ENCODE assay signal across 21 cellular contexts in the genomic region with DNA sequence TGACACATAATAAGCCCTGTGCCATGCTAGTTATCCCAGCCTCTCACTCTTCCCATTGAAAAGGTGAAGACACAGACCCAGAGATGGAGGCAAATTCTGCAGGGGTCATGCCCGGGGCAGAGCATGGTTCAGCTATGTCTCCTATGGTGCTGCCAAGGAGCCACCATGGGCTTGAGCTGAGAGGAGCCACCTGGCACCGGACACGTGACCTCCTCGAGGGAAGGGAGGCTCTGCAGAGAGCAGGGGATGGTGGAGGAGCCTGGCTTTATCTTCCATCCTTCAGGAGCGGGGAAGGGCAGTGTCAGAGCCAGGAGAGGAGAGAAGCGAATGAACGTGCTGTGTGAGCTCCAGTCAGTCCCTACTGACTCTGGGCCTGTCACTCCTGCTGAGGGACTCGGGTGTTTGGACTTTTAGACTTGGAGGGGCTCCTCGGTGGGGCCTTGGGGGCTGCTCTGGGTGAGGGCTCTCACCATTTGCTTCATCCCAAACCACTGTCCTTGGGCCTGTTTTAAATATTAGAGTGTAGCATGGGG. TPM values are rescaled to one million over a fixed set of nuclear protein-coding genes. Genes with fewer than 3 reads are reported as not detected.
DNase-seq lines count a peak whose midpoint lies in the region; ATAC-seq, FAIRE-seq and TF ChIP-seq lines count a peak whose summit lies in the region.
"Had no signal": no experiment of that assay in that cellular context is flagged by ENCODE, and none has a peak within 500 bp of the region (broad histone marks: within the 10 kb centered on the region; RNA-seq: fewer than 3 reads in every experiment).

No MANE protein-coding gene starts in this region.

- H3K27ac ChIP-seq in BLaER1 treated with 17β-estradiol and CSF1 and Interleukin-3, amounts not matched to agents 10 nM and 100 nM: no peak overlapping the region
- peak overlapping the region; percentile 81 to 83 for H3K27ac ChIP-seq in right atrium auricular region
- peak overlapping the region in 3 of 5 donors; percentile 11 to 73 (median 40) for H3K27ac ChIP-seq in stomach
- H3K27ac ChIP-seq: SJSA1, WERI-Rb-1 had no signal

- no peak for FAIRE-seq in D721Med (lab: Jason Lieb, UNC)
- FAIRE-seq: GM18507, islet of Langerhans had no signal

- ATAC-seq in GM18520 (IDR thresholded peaks at IDR 0.05; ENCODE audit: unreplicated experiment): no peak

- peak overlapping the region; percentile 80 to 97 (median 89) for H3K4me2 ChIP-seq in BLaER1 treated with 17β-estradiol and CSF1 and Interleukin-3, amounts not matched to agents 10 nM and 100 nM
- H3K4me2 ChIP-seq: smooth muscle cell had no signal

- no peak overlapping the region for H3K4me3 ChIP-seq in BLaER1 treated with 17β-estradiol and CSF1 and Interleukin-3, amounts not matched to agents 10 nM and 100 nM
- H3K4me3 ChIP-seq in right atrium auricular region (no peak overlapping the region), stomach (no peak overlapping the region)
- H3K4me3 ChIP-seq: SJSA1, smooth muscle cell had no signal

- TF ChIP-seq POLR2A in stomach (IDR thresholded peaks at IDR 0.05): no peak

- intact Hi-C loops in stomach (cut with DNase I; ENCODE audit: low total_unique reads): no loop called here

- no peak for TF ChIP-seq EP300 in stomach (IDR thresholded peaks at IDR 0.05)

- H3K9ac ChIP-seq in BLaER1 treated with 17β-estradiol and CSF1 and Interleukin-3, amounts not matched to agents 10 nM and 100 nM: no peak overlapping the region

- DNase-seq in RPMI8226: peak; percentile 54
- DNase-seq in right atrium auricular region (ENCODE audit: low spot score): no peak
- DNase-seq in stomach: no peak
- no peak for DNase-seq in stimulated activated naive CD4-positive, alpha-beta T cell (lab: John Stamatoyannopoulos, UW)
- no peak for DNase-seq in D721Med (ENCODE audit: insufficient read length, low spot score)
- no peak for DNase-seq in AG20443 (ENCODE audit: low spot score)
- DNase-seq: activated CD4-positive, alpha-beta T cell treated with anti-CD3 and anti-CD28 coated beads, Interleukin-2, amount 50 U/mL, for 4 hours; activated gamma-delta T cell; anterior cingulate cortex; GOT3; naive B cell; NCI-H526 treated with DMSO at 0.1 percent for 48 hours; stimulated activated CD4-positive, alpha-beta T cell treated with anti-CD3 and anti-CD28 coated beads, Interleukin-4, amount 100 ng/mL, for 4 hours; T-helper 2 cell; WERI-Rb-1 had no signal

- H3K4me1 ChIP-seq in BLaER1 treated with 17β-estradiol and CSF1 and Interleukin-3, amounts not matched to agents 10 nM and 100 nM: peaks cover 40 to 74% (median 51%) of the 10 kb centered on the region in 10 experiments
- H3K4me1 ChIP-seq in right atrium auricular region (peaks cover 0 to 52% of the 10 kb centered on the region in 2 donors), stomach (peaks cover 12 to 48% (median 32%) of the 10 kb centered on the region in 4 donors)

- H3K27me3 ChIP-seq in BLaER1 treated with 17β-estradiol and CSF1 and Interleukin-3, amounts not matched to agents 10 nM and 100 nM: peaks cover 0 to 13% (median 0%) of the 10 kb centered on the region in 11 experiments; a peak in 4 of 22 replicates
- no peaks in the 10 kb centered on the region for H3K27me3 ChIP-seq in right atrium auricular region
- no peaks in the 10 kb centered on the region for H3K27me3 ChIP-seq in stomach
- H3K27me3 ChIP-seq: SJSA1 had no signal

- H3K36me3 ChIP-seq in BLaER1 treated with 17β-estradiol and CSF1 and Interleukin-3, amounts not matched to agents 10 nM and 100 nM: no peaks in the 10 kb centered on the region
- no peaks in the 10 kb centered on the region for H3K36me3 ChIP-seq in right atrium auricular region
- H3K36me3 ChIP-seq in stomach: no peaks in the 10 kb centered on the region
- H3K36me3 ChIP-seq: SJSA1, WERI-Rb-1 had no signal

- no peaks in the 10 kb centered on the region; a peak in 1 of 22 replicates for H4K20me1 ChIP-seq in BLaER1 treated with 17β-estradiol and CSF1 and Interleukin-3, amounts not matched to agents 10 nM and 100 nM

- no peak for TF ChIP-seq CTCF in right atrium auricular region (IDR thresholded peaks at IDR 0.05)
- TF ChIP-seq CTCF in stomach (IDR thresholded peaks at IDR 0.05): no peak
- TF ChIP-seq CTCF in D721Med (IDR thresholded peaks at IDR 0.05; ENCODE audit: insufficient read depth, missing control alignments): no peak

- 84 to 96% (median 90%) methylated on average over 5 to 9 of the region's 9 CpGs for WGBS in stomach, 5 donors

- no peaks in the 10 kb centered on the region for H3K9me3 ChIP-seq in BLaER1 treated with 17β-estradiol and CSF1 and Interleukin-3, amounts not matched to agents 10 nM and 100 nM (replicated peaks in 1 of 11)
- H3K9me3 ChIP-seq in right atrium auricular region (no peaks in the 10 kb centered on the region), stomach (no peaks in the 10 kb centered on the region)
- H3K9me3 ChIP-seq: SJSA1 had no signal

RNA-seq across cellular contexts. Expression of a gene that starts 11.1 kb away (rescaled TPM):
- total RNA-seq in right atrium auricular region (100 to 1,000 TPM in 1 of 2 donors, 10 to 100 TPM in 1; 85.1 to 118 TPM), stomach (100 to 1,000 TPM in 1 of 5 donors, 10 to 100 TPM in 1, not detected in 3; 19.9 to 193 TPM)
- 1 to 10 TPM; 2.5 to 8.2 (median 3.4) TPM for polyA plus RNA-seq in stomach
- total RNA-seq: SJSA1, smooth muscle cell had no signal
- polyA plus RNA-seq: smooth muscle cell had no signal

RNA-seq across cellular contexts. Expression of a gene that starts 41.6 kb away (rescaled TPM):
- total RNA-seq in right atrium auricular region: 1 to 10 TPM; 1.4 to 3.7 TPM
- total RNA-seq in stomach: 1 to 10 TPM in 3 of 5 donors, not detected in 2; 1.5 to 7.7 (median 4.5) TPM
- polyA plus RNA-seq in stomach: 1 to 10 TPM in 1 of 3 donors, under 1 TPM in 2; 0.46 to 2.6 (median 0.78) TPM
- total RNA-seq: SJSA1 had no signal

RNA-seq across cellular contexts. Expression of a gene that starts 52.5 kb away (rescaled TPM):
- total RNA-seq in right atrium auricular region: 10 to 100 TPM in 1 of 2 donors, 1 to 10 TPM in 1; 6.3 to 16.7 TPM
- total RNA-seq in stomach: 100 to 1,000 TPM in 1 of 5 donors, 10 to 100 TPM in 3, 1 to 10 TPM in 1; 2.3 to 165 (median 22.3) TPM
- polyA plus RNA-seq in stomach: 10 to 100 TPM; 27.9 to 81.0 (median 53.1) TPM

Comparison
In these comparisons a context has a peak if more than half of its experiments do, and no peak if none do; other contexts are left out.
1. H3K27ac ChIP-seq: peak in right atrium auricular region (2 of 2) and stomach (3 of 5); none in BLaER1 treated with 17β-estradiol and CSF1 and Interleukin-3, amounts not matched to agents 10 nM and 100 nM (0 of 11).